8 cellular contexts compared by ENCODE assay signal in the genomic region with DNA sequence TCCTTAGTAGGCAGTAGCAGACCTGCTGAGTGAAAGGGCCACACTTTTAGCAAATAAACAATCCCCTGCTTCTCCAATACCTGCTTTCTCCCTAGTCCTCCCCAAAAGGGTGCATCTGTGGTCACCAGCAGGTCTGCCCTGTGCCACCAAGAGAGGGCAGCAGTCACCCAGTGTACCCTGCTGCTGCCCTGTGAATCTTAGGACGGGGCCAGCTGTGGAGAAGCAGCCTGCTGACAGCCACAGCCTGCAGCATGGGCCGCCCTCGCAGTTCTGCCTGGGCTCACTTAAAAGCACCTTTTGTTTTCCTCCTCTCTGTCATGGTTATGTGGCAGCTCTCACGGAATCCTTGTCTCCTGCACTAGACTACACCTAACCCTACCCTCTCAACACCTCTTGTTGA.
A peak's percentile ranks its signal among the peaks of the same experiment; 100 is the strongest.
DNase-seq lines count a peak whose midpoint lies in the region; ATAC-seq and TF ChIP-seq lines count a peak whose summit lies in the region.
"Not testable (repeated sequence)": the region's sequence is repeated elsewhere in the genome, so short reads cannot be mapped to it uniquely, and the experiment has no call there.

No MANE protein-coding gene starts in this region.

- not testable (repeated sequence) for TF ChIP-seq EP300 in SK-N-SH (IDR thresholded peaks at IDR 0.05; ENCODE audit: borderline replicate concordance in 1 of 2, low read depth in 1 of 2, low read length in 1 of 2)

- peak; percentile 57 for TF ChIP-seq CTCF in CD4-positive, alpha-beta T cell (IDR thresholded peaks at IDR 0.05)
- TF ChIP-seq CTCF in H9 (conservative IDR thresholded peaks at IDR 0.05) = peak; percentile 64
- TF ChIP-seq CTCF in SK-N-SH (IDR thresholded peaks at IDR 0.05); endothelial cell (IDR thresholded peaks at IDR 0.05; ENCODE audit: unreplicated experiment): not testable (repeated sequence)

- H2AFZ ChIP-seq in H9 (ENCODE audit: low read length); SK-N-SH (ENCODE audit: low read depth): not testable (repeated sequence)

- H3K27ac Mint-ChIP-seq in CD4-positive, alpha-beta T cell; endothelial cell (ENCODE audit: unreplicated experiment): not testable (repeated sequence)
- peak overlapping the region in 1 of 3 experiments; percentile 59; a peak in 2 of 7 replicates for H3K27ac Mint-ChIP-seq in H9

- H2BK12ac ChIP-seq in H9 (ENCODE audit: insufficient read length, low read depth, low read length) = not testable (repeated sequence)

- not testable (repeated sequence) for H3K9me3 Mint-ChIP-seq in CD4-positive, alpha-beta T cell; H9; endothelial cell (ENCODE audit: unreplicated experiment)

- not testable (repeated sequence) for H3K9me2 ChIP-seq in SK-N-SH

- H3T11ph ChIP-seq in H9 (ENCODE audit: low read length) = not testable (repeated sequence)

- H4K8ac ChIP-seq in H9 (replicated peaks; ENCODE audit: insufficient read length, low read depth, low read length) = not testable (repeated sequence)

- WGBS in H9 (ENCODE audit: extremely low coverage, insufficient read length, low lambda C conversion rate) = no CpG with 5 or more reads among the region's 4 CpGs
- WGBS in SK-N-SH (ENCODE audit: low lambda C conversion rate) = 31% methylated on average over 3 of the region's 4 CpGs

- not testable (repeated sequence) for H3K56ac ChIP-seq in H9 (ENCODE audit: insufficient read length, low read depth, low read length)

- H3K4me2 ChIP-seq in H9 (ENCODE audit: insufficient read depth, insufficient read length, low read length); SK-N-SH: not testable (repeated sequence)

- H3K14ac ChIP-seq in H9 (ENCODE audit: insufficient read depth, low read length) = not testable (repeated sequence)

- intact Hi-C loops in CD4-positive, alpha-beta T cell (cut with DNase I, micrococcal nuclease) = loop anchor here (5.0 to 10.0 kb wide), 4 partner anchors 419 to 841 kb away; a partner anchor contains a TSS

- H3K23me2 ChIP-seq in H9 (ENCODE audit: insufficient read length, low read depth, low read length, poor library complexity, severe bottlenecking) = not testable (repeated sequence)

- H3K9me3 ChIP-seq in CD4-positive, alpha-beta T cell (ENCODE audit: control insufficient read depth, low read length); H9 (ENCODE audit: control insufficient read depth, low read depth, low read length); SK-N-SH: not testable (repeated sequence)

- H2BK5ac ChIP-seq in H9 (ENCODE audit: insufficient read length, low read length) = not testable (repeated sequence)

- not testable (repeated sequence) for H2BK20ac ChIP-seq in H9 (ENCODE audit: low read depth, low read length, poor library complexity, severe bottlenecking)

- not testable (repeated sequence) for H4K20me1 ChIP-seq in H9 (ENCODE audit: control insufficient read depth, insufficient read depth, insufficient read length); SK-N-SH (ENCODE audit: insufficient read depth)

- H3K27me3 Mint-ChIP-seq in CD4-positive, alpha-beta T cell; H9 (ENCODE audit: low read depth): not testable (repeated sequence)
- H3K27me3 Mint-ChIP-seq in endothelial cell (ENCODE audit: unreplicated experiment) = peaks cover 12% of the 10 kb centered on the region

- not testable (repeated sequence) for H3K36me3 ChIP-seq in SK-N-SH (replicated peaks in 1 of 2; ENCODE audit: control insufficient read depth in 1 of 2, insufficient read depth in 2 of 2, low read length in 1 of 2)

- H3K27ac ChIP-seq in CD4-positive, alpha-beta T cell (ENCODE audit: low read depth, low read length); H9 (ENCODE audit: insufficient read length, low read depth, low read length); SK-N-SH (ENCODE audit: low read depth in 2 of 2, low read length in 1 of 2): not testable (repeated sequence)

- H3K79me2 ChIP-seq in H9 (ENCODE audit: insufficient read depth, low read length); SK-N-SH (ENCODE audit: insufficient read depth): not testable (repeated sequence)

- not testable (repeated sequence) for H3K4me3 Mint-ChIP-seq in CD4-positive, alpha-beta T cell; H9; endothelial cell (ENCODE audit: unreplicated experiment)

- TF ChIP-seq RAD21 in SK-N-SH (IDR thresholded peaks at IDR 0.05; ENCODE audit: low read length) = peak; percentile 46

- H2BK15ac ChIP-seq in H9 (ENCODE audit: low read depth, low read length) = not testable (repeated sequence)

- H3F3A ChIP-seq in SK-N-SH (replicated peaks; ENCODE audit: insufficient read depth) = not testable (repeated sequence)

- POLR2A ChIA-PET in CD4-positive, alpha-beta T cell (lab: Charles Lee); SK-N-SH (lab: Yijun Ruan, JAX): not testable (repeated sequence)

- H2BK120ac ChIP-seq in H9 (ENCODE audit: low read depth, low read length, poor library complexity, severe bottlenecking) = not testable (repeated sequence)

- not testable (repeated sequence) for H3K4ac ChIP-seq in H9 (ENCODE audit: low read depth, low read length)

- peaks cover 19% of the 10 kb centered on the region for H3K4me1 Mint-ChIP-seq in CD4-positive, alpha-beta T cell (ENCODE audit: low read depth)
- H3K4me1 Mint-ChIP-seq in H9 = peaks cover 23 to 33% of the 10 kb centered on the region in 2 experiments
- H3K4me1 Mint-ChIP-seq in endothelial cell (ENCODE audit: unreplicated experiment) = not testable (repeated sequence)

- CTCF ChIA-PET in CD4-positive, alpha-beta T cell (lab: Charles Lee) = not testable (repeated sequence)
- CTCF ChIA-PET in SK-N-SH (lab: Yijun Ruan, JAX) = interaction anchor here (0.6 to 1.7 kb wide), 2 partner anchors 319 to 427 kb away, joined by 3 to 9 read pairs; no protein-coding TSS in a partner anchor

- not testable (repeated sequence) for H4K91ac ChIP-seq in H9 (ENCODE audit: insufficient read length, low read depth, low read length)

- not testable (repeated sequence) for H3K4me1 ChIP-seq in H9 (ENCODE audit: insufficient read depth, low read length); SK-N-SH (ENCODE audit: control insufficient read depth in 1 of 2, insufficient read depth in 2 of 2, low read depth in 1 of 2, low read length in 1 of 2)

- peak in 7 of 10 experiments; percentile 8 to 30 (median 15) for DNase-seq in CD4-positive, alpha-beta T cell
- peak; percentile 72 for DNase-seq in H9
- DNase-seq in NCI-H187 (lab: John Stamatoyannopoulos, UW) = peak; percentile 27 to 60
- DNase-seq in SK-N-SH = peak; percentile 29
- peak; percentile 29 to 39 for DNase-seq in activated T-cell treated with anti-CD3 and anti-CD28 coated beads, Interleukin-2, amount 50 U/mL, for 48 hours
- DNase-seq in endothelial cell (ENCODE audit: low spot score) = peak; percentile 44
- DNase-seq in medulla oblongata (ENCODE audit: extremely low spot score) = peak; percentile 22
- peak; percentile 15 for DNase-seq in stimulated activated CD4-positive, alpha-beta T cell treated with anti-CD3 and anti-CD28 coated beads, Interleukin-4, amount 100 ng/mL, for 24 hours

- not testable (repeated sequence) for H3K4me3 ChIP-seq in SK-N-SH (ENCODE audit: low read depth in 2 of 2, low read length in 1 of 2)

- not testable (repeated sequence) for H3K23ac ChIP-seq in H9 (ENCODE audit: insufficient read length, low read depth, low read length)

- not testable (repeated sequence) for H3K18ac ChIP-seq in H9 (ENCODE audit: insufficient read length, low read depth, low read length)

- H3K27me3 ChIP-seq in CD4-positive, alpha-beta T cell (ENCODE audit: control insufficient read depth, insufficient read depth, low read length); H9 (ENCODE audit: insufficient read depth, low read length); SK-N-SH (ENCODE audit: insufficient read depth): not testable (repeated sequence)

- H3K36me3 Mint-ChIP-seq in CD4-positive, alpha-beta T cell (ENCODE audit: low read depth); H9 (ENCODE audit: insufficient read depth in 1 of 3, low read depth in 3 of 3); endothelial cell (ENCODE audit: low read depth, unreplicated experiment): not testable (repeated sequence)

- H2AK5ac ChIP-seq in H9 (ENCODE audit: insufficient read length, low read length) = not testable (repeated sequence)

- not testable (repeated sequence) for ATAC-seq in CD4-positive, alpha-beta T cell (ENCODE audit: poor library complexity)

- H3K9ac ChIP-seq in H9 (ENCODE audit: extremely low read depth, insufficient read length, low read length); SK-N-SH: not testable (repeated sequence)

- not testable (repeated sequence) for H3K79me1 ChIP-seq in H9 (ENCODE audit: insufficient read depth, low read depth, low read length, poor library complexity, severe bottlenecking)

- not testable (repeated sequence) for H4K5ac ChIP-seq in H9 (ENCODE audit: insufficient read length, low read depth, low read length)

Comparison
In these comparisons a context has a peak if more than half of its experiments do, and no peak if none do; other contexts are left out.
1. DNase-seq: peak in every context shown above with its lines; median percentile 72 in H9; 44 in endothelial cell; 44 in NCI-H187; 34 in activated T-cell treated with anti-CD3 and anti-CD28 coated beads, Interleukin-2, amount 50 U/mL, for 48 hours; 29 in SK-N-SH; 22 in medulla oblongata; 15 in CD4-positive, alpha-beta T cell; 15 in stimulated activated CD4-positive, alpha-beta T cell treated with anti-CD3 and anti-CD28 coated beads, Interleukin-4, amount 100 ng/mL, for 24 hours.